In the genomic region with DNA sequence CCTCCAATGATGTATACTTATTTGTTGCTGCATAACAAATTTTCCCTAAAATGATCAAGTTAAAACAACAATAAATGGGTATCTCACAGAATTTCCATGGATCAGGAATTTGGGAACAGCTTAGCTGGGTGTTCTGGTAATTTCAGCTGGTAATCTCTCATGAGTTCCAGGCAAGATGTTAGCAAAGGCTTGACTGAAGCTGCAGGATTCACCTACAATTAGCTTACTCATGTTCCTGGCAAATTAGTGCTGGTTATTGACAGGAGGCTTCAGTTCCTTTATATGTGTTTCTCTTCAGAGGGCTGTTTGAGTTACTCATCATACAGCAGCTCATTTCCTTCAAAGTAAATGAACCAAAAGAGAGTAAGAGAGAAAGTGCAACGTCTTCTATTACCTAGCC, we compare ENCODE assay signal across 18 cellular contexts.
A peak's percentile ranks its signal among the peaks of the same experiment; 100 is the strongest.
DNase-seq lines count a peak whose midpoint lies in the region; ATAC-seq, FAIRE-seq and TF ChIP-seq lines count a peak whose summit lies in the region.
"Had no signal": no experiment of that assay in that cellular context is flagged by ENCODE, and none has a peak within 500 bp of the region (broad histone marks: within the 10 kb centered on the region; RNA-seq: fewer than 3 reads in every experiment).

No MANE protein-coding gene starts in this region.

- no peak for TF ChIP-seq CTCF in GM23338 (conservative IDR thresholded peaks at IDR 0.05; ENCODE audit: low read depth in 2 of 2)
- no peak for TF ChIP-seq CTCF in RWPE2 (IDR thresholded peaks at IDR 0.05; ENCODE audit: poor library complexity, severe bottlenecking)

- H3K9me3 ChIP-seq in RWPE2 (ENCODE audit: severe bottlenecking): no peaks in the 10 kb centered on the region
- H3K9me3 ChIP-seq in SJCRH30 (replicated peaks): no peaks in the 10 kb centered on the region
- H3K9me3 ChIP-seq: BLaER1 treated with 17β-estradiol and CSF1 and Interleukin-3, amounts not matched to agents 10 nM and 100 nM had no signal

- no peak overlapping the region for H2AFZ ChIP-seq in GM23338

- H4K20me1 ChIP-seq in GM23338 (replicated peaks; ENCODE audit: insufficient read depth): no peaks in the 10 kb centered on the region
- H4K20me1 ChIP-seq: BLaER1 treated with 17β-estradiol and CSF1 and Interleukin-3, amounts not matched to agents 10 nM and 100 nM had no signal

- intact Hi-C loops in activated naive CD4-positive, alpha-beta T cell treated with anti-CD3 and anti-CD28 coated beads for 36 hours (cut with micrococcal nuclease): no loop called here

- H3K4me2 ChIP-seq in GM23338: no peak overlapping the region
- H3K4me2 ChIP-seq: BLaER1 treated with 17β-estradiol and CSF1 and Interleukin-3, amounts not matched to agents 10 nM and 100 nM had no signal

- no peak overlapping the region for H3K4me3 Mint-ChIP-seq in GM23338
- H3K4me3 Mint-ChIP-seq in activated naive CD4-positive, alpha-beta T cell treated with anti-CD3 and anti-CD28 coated beads for 36 hours: no peak overlapping the region
- H3K4me3 Mint-ChIP-seq: B cell; CD8-positive, alpha-beta T cell; IgD-negative memory B cell had no signal

- 0 out of 2 replicates have a peak overlapping the region, but pooled peaks have one; percentile 18 for H3K27ac ChIP-seq in GM23338 (ENCODE audit: low read depth)
- H3K27ac ChIP-seq in RWPE2 (ENCODE audit: poor library complexity, severe bottlenecking): no peak overlapping the region
- no peak overlapping the region for H3K27ac ChIP-seq in SJCRH30
- H3K27ac ChIP-seq: BLaER1 treated with 17β-estradiol and CSF1 and Interleukin-3, amounts not matched to agents 10 nM and 100 nM had no signal

- DNase-seq in GM23338 (ENCODE audit: low spot score) (no peak), RWPE2 (ENCODE audit: low spot score) (no peak), renal cortical epithelial cell (ENCODE audit: low read depth) (peak; percentile 0), SJCRH30 (no peak)
- DNase-seq in activated naive CD4-positive, alpha-beta T cell treated with anti-CD3 and anti-CD28 coated beads for 36 hours: no peak
- DNase-seq in stimulated activated CD4-positive, alpha-beta T cell treated with anti-CD3 and anti-CD28 coated beads, Interleukin-4, amount 100 ng/mL, for 24 hours: no peak
- DNase-seq: Calu3; CD8-positive, alpha-beta T cell; DMS79 treated with DMSO at 0.1 percent for 48 hours; HCEC 1CT had no signal

- H3K36me3 ChIP-seq in GM23338 (ENCODE audit: insufficient read depth) (no peaks in the 10 kb centered on the region), RWPE2 (ENCODE audit: low read depth) (no peaks in the 10 kb centered on the region), SJCRH30 (no peaks in the 10 kb centered on the region)
- H3K36me3 ChIP-seq: BLaER1 treated with 17β-estradiol and CSF1 and Interleukin-3, amounts not matched to agents 10 nM and 100 nM had no signal

- peaks cover 44% of the 10 kb centered on the region for H3K4me1 Mint-ChIP-seq in GM23338
- no peaks in the 10 kb centered on the region for H3K4me1 Mint-ChIP-seq in activated naive CD4-positive, alpha-beta T cell treated with anti-CD3 and anti-CD28 coated beads for 36 hours (ENCODE audit: low read depth)
- H3K4me1 Mint-ChIP-seq: B cell, IgD-negative memory B cell had no signal

- H3K4me1 ChIP-seq in GM23338 (ENCODE audit: insufficient read depth) (peaks cover 23% of the 10 kb centered on the region), RWPE2 (ENCODE audit: insufficient read depth, poor library complexity, severe bottlenecking) (no peaks in the 10 kb centered on the region), SJCRH30 (no peaks in the 10 kb centered on the region)
- H3K4me1 ChIP-seq: BLaER1 treated with 17β-estradiol and CSF1 and Interleukin-3, amounts not matched to agents 10 nM and 100 nM had no signal

- H3K9me3 Mint-ChIP-seq in GM23338: no peaks in the 10 kb centered on the region
- peaks cover 4% of the 10 kb centered on the region for H3K9me3 Mint-ChIP-seq in activated naive CD4-positive, alpha-beta T cell treated with anti-CD3 and anti-CD28 coated beads for 36 hours

- peak overlapping the region; percentile 62 for H3K27ac Mint-ChIP-seq in GM23338
- no peak overlapping the region for H3K27ac Mint-ChIP-seq in activated naive CD4-positive, alpha-beta T cell treated with anti-CD3 and anti-CD28 coated beads for 36 hours
- H3K27ac Mint-ChIP-seq: B cell; CD8-positive, alpha-beta T cell; IgD-negative memory B cell had no signal

- FAIRE-seq in islet of Langerhans (lab: Jason Lieb, UNC): peak; percentile 98
- FAIRE-seq: GM12878, H54, HepG2, HTR-8/SVneo had no signal

- peaks cover 97% of the 10 kb centered on the region for H3K79me2 ChIP-seq in GM23338 (replicated peaks; ENCODE audit: insufficient read depth)

- CTCF ChIA-PET in activated naive CD4-positive, alpha-beta T cell treated with anti-CD3 and anti-CD28 coated beads for 36 hours (lab: Charles Lee): no interaction called here

- no peaks in the 10 kb centered on the region for H3F3A ChIP-seq in GM23338 (replicated peaks; ENCODE audit: low read depth)

- H3K36me3 Mint-ChIP-seq in GM23338 (ENCODE audit: low read depth): no peaks in the 10 kb centered on the region
- no peaks in the 10 kb centered on the region for H3K36me3 Mint-ChIP-seq in activated naive CD4-positive, alpha-beta T cell treated with anti-CD3 and anti-CD28 coated beads for 36 hours (ENCODE audit: low read depth)
- H3K36me3 Mint-ChIP-seq: CD8-positive, alpha-beta T cell; IgD-negative memory B cell had no signal

- no peaks in the 10 kb centered on the region for H3K27me3 Mint-ChIP-seq in GM23338 (ENCODE audit: insufficient read depth, low read depth, poor library complexity)
- no peaks in the 10 kb centered on the region for H3K27me3 Mint-ChIP-seq in activated naive CD4-positive, alpha-beta T cell treated with anti-CD3 and anti-CD28 coated beads for 36 hours (ENCODE audit: low read depth)
- H3K27me3 Mint-ChIP-seq: B cell, IgD-negative memory B cell had no signal

- H3K9me2 ChIP-seq in GM23338 (ENCODE audit: insufficient read depth): no peaks in the 10 kb centered on the region

- no peaks in the 10 kb centered on the region for H3K27me3 ChIP-seq in GM23338 (ENCODE audit: insufficient read depth)
- H3K27me3 ChIP-seq in RWPE2 (ENCODE audit: insufficient read depth, poor library complexity, severe bottlenecking): no peaks in the 10 kb centered on the region
- H3K27me3 ChIP-seq in SJCRH30: no peaks in the 10 kb centered on the region
- H3K27me3 ChIP-seq: BLaER1 treated with 17β-estradiol and CSF1 and Interleukin-3, amounts not matched to agents 10 nM and 100 nM had no signal

- ATAC-seq in GM23338 (no peak; the same call in 1 of the 3 replicates), RWPE2 (ENCODE audit: low read depth) (peak; percentile 38; the same call in 1 of the 3 replicates)
- ATAC-seq: CD8-positive, alpha-beta T cell; GM12878; HepG2 had no signal

- no peak overlapping the region for H3K4me3 ChIP-seq in GM23338
- no peak overlapping the region for H3K4me3 ChIP-seq in RWPE2 (ENCODE audit: severe bottlenecking)
- H3K4me3 ChIP-seq in SJCRH30: no peak overlapping the region
- H3K4me3 ChIP-seq: BLaER1 treated with 17β-estradiol and CSF1 and Interleukin-3, amounts not matched to agents 10 nM and 100 nM; GM12878 had no signal

TF ChIP-seq in GM23338, 12 proteins besides CTCF, POLR2A, EP300 and RAD21:
- TF ChIP-seq EZH2 (IDR thresholded peaks at IDR 0.05; ENCODE audit: low read depth, unreplicated experiment) (no peak), ZNF331 (CRISPR knock-in tag; IDR thresholded peaks at IDR 0.05; ENCODE audit: low read depth) (no peak), STAT1 (IDR thresholded peaks at IDR 0.05; ENCODE audit: unreplicated experiment) (no peak), EZH2phosphoT487 (IDR thresholded peaks at IDR 0.05; ENCODE audit: unreplicated experiment) (no peak), POLR2AphosphoS5 (IDR thresholded peaks at IDR 0.05; ENCODE audit: low read depth) (no peak), JUNB (IDR thresholded peaks at IDR 0.05; ENCODE audit: unreplicated experiment) (no peak)
TF ChIP-seq in GM23338: peak in this region for 0.
